8 cellular contexts compared by ENCODE assay signal in genomic region chr12:7638764-7639570, GRCh38. TPM values are rescaled to one million over a fixed set of nuclear protein-coding genes. Genes with fewer than 3 reads are reported as not detected.
DNase-seq lines count a peak whose midpoint lies in the region; ATAC-seq and TF ChIP-seq lines count a peak whose summit lies in the region.

No MANE protein-coding gene starts in this region.

- peak overlapping the region; percentile 68 for H3K4me3 Mint-ChIP-seq in activated CD8-positive, alpha-beta T cell treated with anti-CD3 and anti-CD28 coated beads for 36 hours
- peak overlapping the region; percentile 71 for H3K4me3 Mint-ChIP-seq in memory B cell

- peaks cover 5% of the 10 kb centered on the region for H3K27me3 Mint-ChIP-seq in activated CD8-positive, alpha-beta T cell treated with anti-CD3 and anti-CD28 coated beads for 36 hours
- peaks cover 12% of the 10 kb centered on the region for H3K27me3 Mint-ChIP-seq in memory B cell

- ATAC-seq in GM18867 (IDR thresholded peaks at IDR 0.05; ENCODE audit: unreplicated experiment): peak; percentile 79
- peak; percentile 83 for ATAC-seq in HG03571 (IDR thresholded peaks at IDR 0.05; ENCODE audit: unreplicated experiment)
- ATAC-seq in activated CD8-positive, alpha-beta T cell treated with anti-CD3 and anti-CD28 coated beads for 36 hours: peak; percentile 79
- peak; percentile 89 for ATAC-seq in memory B cell (ENCODE audit: low read depth)

- no peak overlapping the region for H3K4me3 ChIP-seq in effector memory CD4-positive, alpha-beta T cell (ENCODE audit: insufficient read depth, low read depth, low read length, poor library complexity, severe bottlenecking)

- no peaks in the 10 kb centered on the region for H3K27me3 ChIP-seq in effector memory CD4-positive, alpha-beta T cell (replicated peaks; ENCODE audit: control insufficient read depth, insufficient read depth, low read length, poor library complexity, severe bottlenecking)

- POLR2A ChIA-PET in activated CD8-positive, alpha-beta T cell treated with anti-CD3 and anti-CD28 coated beads for 36 hours (lab: Charles Lee): no interaction called here

- H3K36me3 ChIP-seq in effector memory CD4-positive, alpha-beta T cell (ENCODE audit: control insufficient read depth, insufficient read depth, low read length): no peaks in the 10 kb centered on the region

- H3K27ac Mint-ChIP-seq in activated CD8-positive, alpha-beta T cell treated with anti-CD3 and anti-CD28 coated beads for 36 hours: peak overlapping the region; percentile 80
- peak overlapping the region; percentile 77 for H3K27ac Mint-ChIP-seq in memory B cell

- CTCF ChIA-PET in activated CD8-positive, alpha-beta T cell treated with anti-CD3 and anti-CD28 coated beads for 36 hours (lab: Charles Lee): interaction anchor here (0.7 to 2.9 kb wide), 7 partner anchors 13 to 805 kb away, joined by 3 to 15 read pairs (median 3); no protein-coding TSS in a partner anchor

- peak overlapping the region; percentile 14 for H3K27ac ChIP-seq in effector memory CD4-positive, alpha-beta T cell (ENCODE audit: insufficient read depth, low read length, poor library complexity, severe bottlenecking)

- H3K4me1 ChIP-seq in effector memory CD4-positive, alpha-beta T cell (ENCODE audit: control insufficient read depth, insufficient read depth, low read length, poor library complexity, severe bottlenecking): peaks cover 7% of the 10 kb centered on the region

- no peaks in the 10 kb centered on the region for H3K9me3 ChIP-seq in effector memory CD4-positive, alpha-beta T cell (ENCODE audit: control insufficient read depth, low read length)

- DNase-seq in ACHN (peak; percentile 84), NCI-H774 (lab: John Stamatoyannopoulos, UW) (peak; percentile 84), memory B cell (ENCODE audit: low spot score in 2 of 2) (peak; percentile 66 to 82)
- DNase-seq in activated CD8-positive, alpha-beta T cell treated with anti-CD3 and anti-CD28 coated beads for 36 hours: peak; percentile 86
- peak; percentile 46 to 63 (median 50) for DNase-seq in effector memory CD4-positive, alpha-beta T cell
- DNase-seq in stimulated activated CD8-positive, alpha-beta memory T cell treated with anti-CD3 and anti-CD28 coated beads, Interleukin-12 subunit alpha, Interleukin-12 subunit beta, amount 100 ng/mL, for 4 hours (ENCODE audit: low read depth): peak; percentile 39

- no peaks in the 10 kb centered on the region for H3K36me3 Mint-ChIP-seq in activated CD8-positive, alpha-beta T cell treated with anti-CD3 and anti-CD28 coated beads for 36 hours (ENCODE audit: low read depth)
- H3K36me3 Mint-ChIP-seq in memory B cell: no peaks in the 10 kb centered on the region

- peaks cover 29% of the 10 kb centered on the region for H3K4me1 Mint-ChIP-seq in activated CD8-positive, alpha-beta T cell treated with anti-CD3 and anti-CD28 coated beads for 36 hours (ENCODE audit: low read depth)
- H3K4me1 Mint-ChIP-seq in memory B cell: peaks cover 8% of the 10 kb centered on the region

- TF ChIP-seq CTCF in activated CD8-positive, alpha-beta T cell treated with anti-CD3 and anti-CD28 coated beads for 36 hours (IDR thresholded peaks at IDR 0.05): peak; percentile 93

- H3K9me3 Mint-ChIP-seq in activated CD8-positive, alpha-beta T cell treated with anti-CD3 and anti-CD28 coated beads for 36 hours: peaks cover 2% of the 10 kb centered on the region
- no peaks in the 10 kb centered on the region for H3K9me3 Mint-ChIP-seq in memory B cell

- in situ Hi-C loops in ACHN (cut with HindIII; ENCODE audit: low pct_ligation_motif_present, low pct_unique_long_range_greater_than_20kb, low sequenced_read_pairs): no loop called here

- intact Hi-C loops in activated CD8-positive, alpha-beta T cell treated with anti-CD3 and anti-CD28 coated beads for 36 hours (cut with micrococcal nuclease): loop anchor here (2.0 kb wide), 1 partner anchor 420 kb away; no protein-coding TSS in a partner anchor

RNA-seq across cellular contexts. Expression of gene APOBEC1, which starts 26.7 kb away (rescaled TPM):
- not detected for total RNA-seq in activated CD8-positive, alpha-beta T cell treated with anti-CD3 and anti-CD28 coated beads for 36 hours

RNA-seq across cellular contexts. Expression of gene GDF3, which starts 56.6 kb away (rescaled TPM):
- not detected for total RNA-seq in activated CD8-positive, alpha-beta T cell treated with anti-CD3 and anti-CD28 coated beads for 36 hours
